ENCODE assay signal across 22 cellular contexts in the genomic region with DNA sequence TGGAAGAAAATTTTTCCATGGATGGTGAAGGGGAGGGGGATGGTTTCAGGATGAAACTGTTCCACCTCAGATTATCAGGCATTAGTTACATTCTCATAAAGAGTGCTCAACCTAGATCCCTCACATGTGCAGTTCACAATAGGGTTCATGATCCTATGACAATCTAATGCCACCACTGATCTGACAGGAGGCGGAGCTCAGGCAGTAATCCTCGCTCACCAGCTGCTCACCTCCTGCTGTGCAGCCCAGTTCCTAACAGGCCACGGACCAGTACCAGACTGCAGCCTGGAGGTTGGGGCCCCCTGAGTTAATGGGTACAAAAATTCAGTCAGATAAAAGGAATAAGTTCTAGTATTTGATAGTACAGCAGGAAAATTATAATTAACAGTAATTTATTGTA.
A peak's percentile ranks its signal among the peaks of the same experiment; 100 is the strongest.
DNase-seq lines count a peak whose midpoint lies in the region; ATAC-seq and TF ChIP-seq lines count a peak whose summit lies in the region.
"Had no signal": no experiment of that assay in that cellular context is flagged by ENCODE, and none has a peak within 500 bp of the region (broad histone marks: within the 10 kb centered on the region; RNA-seq: fewer than 3 reads in every experiment).

No MANE protein-coding gene starts in this region.

- H2AFZ ChIP-seq in IMR-90 (replicated peaks; ENCODE audit: low read length, poor library complexity): no peak overlapping the region
- H2AFZ ChIP-seq: PC-9 had no signal

- no peak overlapping the region for H3K27ac ChIP-seq in IMR-90 (ENCODE audit: insufficient read depth, low read length)
- H3K27ac ChIP-seq: 22Rv1, C4-2B had no signal

- H3K27me3 ChIP-seq in IMR-90 (ENCODE audit: control insufficient read depth, insufficient read depth, low read length) (no peaks in the 10 kb centered on the region), adipocyte (replicated peaks; ENCODE audit: control insufficient read depth, insufficient read depth, low read length) (no peaks in the 10 kb centered on the region), skeletal muscle satellite cell (ENCODE audit: control insufficient read depth, insufficient read depth, low read length) (no peaks in the 10 kb centered on the region)

- DNase-seq in NCI-H82 (lab: John Stamatoyannopoulos, UW): peak; percentile 72
- no peak for DNase-seq in NCI-H82 treated with DMSO at 0.1 percent for 48 hours (lab: John Stamatoyannopoulos, UW; ENCODE audit: unreplicated experiment)
- no peak for DNase-seq in IMR-90
- no peak for DNase-seq in adipocyte (ENCODE audit: low read depth)
- DNase-seq in NCI-H187 (lab: John Stamatoyannopoulos, UW): no peak
- DNase-seq in NCI-H774 (lab: John Stamatoyannopoulos, UW): no peak
- DNase-seq: Calu3; CD8-positive, alpha-beta memory T cell; DMS153; H9; Kasumi-1; NCI-H1092; NCI-H1436; NCI-H2029 treated with DMSO at 0.1 percent for 48 hours; NCI-H345; PC-9; RPMI8226; T-helper 1 cell had no signal

- TF ChIP-seq POLR2A in IMR-90 (IDR thresholded peaks at IDR 0.05; ENCODE audit: low read depth, low read length): no peak

- H4K91ac ChIP-seq in IMR-90 (ENCODE audit: insufficient read depth, low read depth, low read length): peak overlapping the region; percentile 10; the same call in 1 of the 2 replicates

- CTCF ChIA-PET in IMR-90 (lab: Yijun Ruan, JAX): no interaction called here

- H3K18ac ChIP-seq in IMR-90 (ENCODE audit: low read depth, low read length): no peak overlapping the region; the same call in 1 of the 2 replicates

- no peak for ATAC-seq in IMR-90 (ENCODE audit: low read depth)
- no peak for ATAC-seq in HG02588 (IDR thresholded peaks at IDR 0.05; ENCODE audit: unreplicated experiment)

- TF ChIP-seq CTCF in IMR-90 (conservative IDR thresholded peaks at IDR 0.05; ENCODE audit: low read depth, low read length): no peak

- no TSS peak for BruUV-seq in IMR-90 (replicated peaks; lab: Mats Ljungman, UMichigan)

- H3K4me2 ChIP-seq in IMR-90 (ENCODE audit: low read depth, low read length): no peak overlapping the region
- H3K4me2 ChIP-seq in skeletal muscle satellite cell (ENCODE audit: low read length): peak overlapping the region; percentile 60

- H3K9me1 ChIP-seq in IMR-90 (ENCODE audit: insufficient read depth, low read length): peaks cover 18% of the 10 kb centered on the region

- peak overlapping the region; percentile 72; the same call in 1 of the 2 replicates for H2BK20ac ChIP-seq in IMR-90 (ENCODE audit: low read depth, low read length)

- TF ChIP-seq RAD21 in IMR-90 (IDR thresholded peaks at IDR 0.05; ENCODE audit: low read length): no peak

- peak overlapping the region; percentile 25; the same call in 1 of the 2 replicates for H2BK120ac ChIP-seq in IMR-90 (ENCODE audit: low read depth, low read length)

- no CpG with 5 or more reads among the region's 3 CpGs for WGBS in IMR-90 (ENCODE audit: extremely low coverage in 2 of 2, insufficient read length in 1 of 2), 2 experiments

- no peak overlapping the region for H2AK9ac ChIP-seq in IMR-90 (replicated peaks; ENCODE audit: low read depth, low read length, poor library complexity)

- H3K9me3 ChIP-seq in IMR-90 (ENCODE audit: control insufficient read depth, insufficient read depth, low read length) (no peaks in the 10 kb centered on the region), adipocyte (ENCODE audit: control insufficient read depth, low read length) (peaks cover 1% of the 10 kb centered on the region), skeletal muscle satellite cell (replicated peaks; ENCODE audit: low read length) (no peaks in the 10 kb centered on the region)

- H3K56ac ChIP-seq in IMR-90 (ENCODE audit: extremely low read depth, insufficient read depth, low read length): no peak overlapping the region; the same call in 1 of the 2 replicates

- intact Hi-C loops in IMR-90 (cut with micrococcal nuclease): no loop called here

- no peak overlapping the region; the same call in 1 of the 2 replicates for H4K5ac ChIP-seq in IMR-90 (ENCODE audit: low read depth, low read length)

- 0 out of 2 replicates have a peak overlapping the region, but pooled peaks have one; percentile 8 for H3K14ac ChIP-seq in IMR-90 (replicated peaks; ENCODE audit: low read depth, low read length)

- H3K23ac ChIP-seq in IMR-90 (ENCODE audit: low read depth, low read length): no peak overlapping the region

- in situ Hi-C loops in IMR-90 (cut with MboI; ENCODE audit: low sequenced_read_pairs): no loop called here

- H2BK15ac ChIP-seq in IMR-90 (ENCODE audit: low read depth, low read length): peak overlapping the region; percentile 54; the same call in 2 of the 3 replicates

- H4K20me1 ChIP-seq in IMR-90 (ENCODE audit: insufficient read depth, low read length): no peaks in the 10 kb centered on the region

- H3K4me1 ChIP-seq in IMR-90 (ENCODE audit: control insufficient read depth, insufficient read depth, low read length) (peaks cover 18% of the 10 kb centered on the region), adipocyte (ENCODE audit: control insufficient read depth, insufficient read depth, low read length) (peaks cover 21% of the 10 kb centered on the region), skeletal muscle satellite cell (ENCODE audit: control insufficient read depth, insufficient read depth, low read length) (peaks cover 35% of the 10 kb centered on the region)

- no peak overlapping the region for H3K4me3 ChIP-seq in IMR-90 (ENCODE audit: insufficient read depth, low read depth, low read length)
- peak overlapping the region; percentile 33 for H3K4me3 ChIP-seq in adipocyte (ENCODE audit: low read length)
- H3K4me3 ChIP-seq in skeletal muscle satellite cell (ENCODE audit: low read length): peak overlapping the region; percentile 27
- H3K4me3 ChIP-seq: PC-9 had no signal

- peaks cover 0 to 7% of the 10 kb centered on the region in 2 experiments; a peak in 2 of 4 replicates for H3K79me1 ChIP-seq in IMR-90 (ENCODE audit: low read depth in 1 of 2, low read length in 2 of 2)

- H2BK5ac ChIP-seq in IMR-90 (ENCODE audit: low read depth, low read length, poor library complexity, severe bottlenecking): peak overlapping the region; percentile 39

- H3K4ac ChIP-seq in IMR-90 (ENCODE audit: low read depth, low read length): 0 out of 2 replicates have a peak overlapping the region, but pooled peaks have one; percentile 36

- H3K36me3 ChIP-seq in IMR-90 (ENCODE audit: control insufficient read depth, insufficient read depth, low read length): no peaks in the 10 kb centered on the region
- H3K36me3 ChIP-seq in adipocyte (ENCODE audit: control insufficient read depth, insufficient read depth, low read length, severe bottlenecking): no peaks in the 10 kb centered on the region
- no peaks in the 10 kb centered on the region for H3K36me3 ChIP-seq in skeletal muscle satellite cell (ENCODE audit: insufficient read depth, low read length)

- peak overlapping the region in 1 of 2 experiments; percentile 2; a peak in 2 of 4 replicates for H4K8ac ChIP-seq in IMR-90 (ENCODE audit: low read depth in 2 of 2, low read length in 2 of 2)

- H3K9ac ChIP-seq in IMR-90 (ENCODE audit: low read depth, low read length): no peak overlapping the region
- H3K9ac ChIP-seq in adipocyte (ENCODE audit: low read length): no peak overlapping the region
- peak overlapping the region; percentile 45 for H3K9ac ChIP-seq in skeletal muscle satellite cell (ENCODE audit: low read depth, low read length)

- peak overlapping the region; percentile 86 for H2AK5ac ChIP-seq in IMR-90 (ENCODE audit: low read depth, low read length)

- POLR2A ChIA-PET in IMR-90 (lab: Charles Lee; ENCODE audit: unreplicated experiment): no interaction called here

- dilution Hi-C loops in IMR-90 (cut with HindIII; ENCODE audit: low sequenced_read_pairs, unreplicated experiment): no loop called here

TF ChIP-seq in IMR-90, 13 proteins besides CTCF, POLR2A, EP300 and RAD21:
- TF ChIP-seq MAZ (IDR thresholded peaks at IDR 0.05; ENCODE audit: borderline replicate concordance, low read depth, low read length): no peak
- TF ChIP-seq, protein P1, sequence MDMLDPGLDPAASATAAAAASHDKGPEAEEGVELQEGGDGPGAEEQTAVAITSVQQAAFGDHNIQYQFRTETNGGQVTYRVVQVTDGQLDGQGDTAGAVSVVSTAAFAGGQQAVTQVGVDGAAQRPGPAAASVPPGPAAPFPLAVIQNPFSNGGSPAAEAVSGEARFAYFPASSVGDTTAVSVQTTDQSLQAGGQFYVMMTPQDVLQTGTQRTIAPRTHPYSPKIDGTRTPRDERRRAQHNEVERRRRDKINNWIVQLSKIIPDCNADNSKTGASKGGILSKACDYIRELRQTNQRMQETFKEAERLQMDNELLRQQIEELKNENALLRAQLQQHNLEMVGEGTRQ (IDR thresholded peaks at IDR 0.05; ENCODE audit: low read depth, low read length): no peak
